In genomic region chr19:8641908-8642547, GRCh38 we compare ENCODE assay signal across 8 cellular contexts. TPM values are rescaled to one million over a fixed set of nuclear protein-coding genes. Genes with fewer than 3 reads are reported as not detected.
DNase-seq lines count a peak whose midpoint lies in the region; ATAC-seq lines count a peak whose summit lies in the region.

No MANE protein-coding gene starts in this region.

- peak; percentile 14 for DNase-seq in activated T-cell treated with anti-CD3 and anti-CD28 coated beads for 4 hours
- DNase-seq in activated T-cell treated with anti-CD3 and anti-CD28 coated beads, Interleukin-2, amount 50 U/mL, for 1 hour, result no peak
- peak; percentile 9 for DNase-seq in NCI-H2171 (lab: John Stamatoyannopoulos, UW)
- peak; percentile 44 for DNase-seq in cerebellar cortex (ENCODE audit: low spot score)
- peak; percentile 14 for DNase-seq in myocyte (ENCODE audit: low read depth)

- no peak for ATAC-seq in GM19328 (IDR thresholded peaks at IDR 0.05; ENCODE audit: unreplicated experiment)
- ATAC-seq in HG03108 (IDR thresholded peaks at IDR 0.05; ENCODE audit: unreplicated experiment), result no peak
- no peak for ATAC-seq in HG03175 (IDR thresholded peaks at IDR 0.05; ENCODE audit: unreplicated experiment)

RNA-seq across cellular contexts. Expression of gene NFILZ, which starts 11.6 kb away (rescaled TPM):
- not detected in 2 replicates for total RNA-seq in myocyte
- polyA plus RNA-seq in myocyte (2012), result not detected

RNA-seq across cellular contexts. Expression of gene ADAMTS10, which starts 31.5 kb away (rescaled TPM):
- total RNA-seq in myocyte, result 0.83 TPM in 1 of 2 replicates, not detected in the other
- 1.7 TPM for polyA plus RNA-seq in myocyte (2012)

RNA-seq across cellular contexts. Expression of gene ACTL9, which starts 56.6 kb away (rescaled TPM):
- total RNA-seq in myocyte, result not detected in 2 replicates
- polyA plus RNA-seq in myocyte (2012), result not detected
